8 cellular contexts compared by ENCODE assay signal in genomic region chr5:151082976-151083651, GRCh38. TPM values are rescaled to one million over a fixed set of nuclear protein-coding genes. Genes with fewer than 3 reads are reported as not detected.
A peak's percentile ranks its signal among the peaks of the same experiment; 100 is the strongest.
DNase-seq lines count a peak whose midpoint lies in the region; ATAC-seq and TF ChIP-seq lines count a peak whose summit lies in the region.

No MANE protein-coding gene starts in this region.

- no peak overlapping the region for H3K4me3 ChIP-seq in naive thymus-derived CD4-positive, alpha-beta T cell (ENCODE audit: low read length)
- no peak overlapping the region for H3K4me3 ChIP-seq in vagina

- intact Hi-C loops in activated T-helper 2 cell treated with anti-CD3 and anti-CD28 coated beads, Interferon-gamma antibody, Interleukin-2, Interleukin-4, amounts not matched to agents 10 μg/mL and 5 μg/mL and 100 μg/mL, durations not matched to agents 14 hours and 24 hours and 36 hours (cut with micrococcal nuclease) = loop anchor here (5.0 to 10.0 kb wide), 2 partner anchors 129 to 692 kb away; partner anchors contain the start of gene G3BP1
- intact Hi-C loops in naive thymus-derived CD4-positive, alpha-beta T cell (cut with micrococcal nuclease) = loop anchor here (1.0 to 10.0 kb wide), 7 partner anchors 15 to 1738 kb away; partner anchors contain the start of genes G3BP1 (in 1 of the 2), GRPEL2 (in 1 of the 2), SLC36A1 (in 1 of the 2) and TCOF1 (in 1 of the 2)
- intact Hi-C loops in vagina (cut with DNase I) = no loop called here

- DNase-seq in COR-L47 (lab: John Stamatoyannopoulos, UW) (peak; percentile 21), NCI-H748 (lab: John Stamatoyannopoulos, UW; ENCODE audit: unreplicated experiment) (peak; percentile 78), vagina (ENCODE audit: extremely low spot score in 2 of 2) (no peak), foreskin melanocyte (no peak), GM10248 (ENCODE audit: extremely low spot score) (no peak)
- DNase-seq in activated T-helper 2 cell treated with anti-CD3 and anti-CD28 coated beads, Interferon-gamma antibody, Interleukin-2, Interleukin-4, amounts not matched to agents 10 μg/mL and 5 μg/mL and 100 μg/mL, durations not matched to agents 14 hours and 24 hours and 36 hours (ENCODE audit: low spot score) = peak; percentile 61
- peak in 3 of 9 donors; percentile 22 to 62 (median 57) for DNase-seq in naive thymus-derived CD4-positive, alpha-beta T cell

- peaks cover 39 to 68% of the 10 kb centered on the region in 2 donors for H3K4me1 ChIP-seq in naive thymus-derived CD4-positive, alpha-beta T cell (ENCODE audit: control insufficient read depth in 2 of 2, insufficient read depth in 2 of 2, low read length in 2 of 2)
- peaks cover 76% of the 10 kb centered on the region for H3K4me1 ChIP-seq in vagina

- no peaks in the 10 kb centered on the region for H3K9me3 Mint-ChIP-seq in activated T-helper 2 cell treated with anti-CD3 and anti-CD28 coated beads, Interferon-gamma antibody, Interleukin-2, Interleukin-4, amounts not matched to agents 10 μg/mL and 5 μg/mL and 100 μg/mL, durations not matched to agents 14 hours and 24 hours and 36 hours
- no peaks in the 10 kb centered on the region for H3K9me3 Mint-ChIP-seq in naive thymus-derived CD4-positive, alpha-beta T cell

- peak overlapping the region; percentile 99 for H3K4me3 Mint-ChIP-seq in activated T-helper 2 cell treated with anti-CD3 and anti-CD28 coated beads, Interferon-gamma antibody, Interleukin-2, Interleukin-4, amounts not matched to agents 10 μg/mL and 5 μg/mL and 100 μg/mL, durations not matched to agents 14 hours and 24 hours and 36 hours (ENCODE audit: low read depth)
- H3K4me3 Mint-ChIP-seq in naive thymus-derived CD4-positive, alpha-beta T cell = peak overlapping the region in 9 of 10 donors; percentile 25 to 92 (median 69)

- H3K27me3 ChIP-seq in naive thymus-derived CD4-positive, alpha-beta T cell (ENCODE audit: control insufficient read depth in 2 of 2, insufficient read depth in 2 of 2, low read length in 2 of 2) = no peaks in the 10 kb centered on the region
- no peaks in the 10 kb centered on the region for H3K27me3 ChIP-seq in vagina

- H3K27ac ChIP-seq in naive thymus-derived CD4-positive, alpha-beta T cell (ENCODE audit: low read depth, low read length) = no peak overlapping the region
- peak overlapping the region; percentile 99 for H3K27ac ChIP-seq in vagina

- TF ChIP-seq CTCF in vagina (IDR thresholded peaks at IDR 0.05) = no peak
- TF ChIP-seq CTCF in GM10248 (IDR thresholded peaks at IDR 0.05; ENCODE audit: control extremely low read depth, extremely low read depth, low read depth, missing control alignments) = no peak

- POLR2A ChIA-PET in naive thymus-derived CD4-positive, alpha-beta T cell (lab: Charles Lee) = interaction anchor here (1.0 to 3.6 kb wide), 6 partner anchors 8 to 131 kb away, joined by 3 to 25 read pairs (median 4); no protein-coding TSS in a partner anchor
- POLR2A ChIA-PET in GM10248 (lab: Yijun Ruan, JAX) = interaction anchor here (0.6 to 1.0 kb wide), 2 partner anchors 43 to 213 kb away, joined by 3 read pairs; no protein-coding TSS in a partner anchor

- CTCF ChIA-PET in naive thymus-derived CD4-positive, alpha-beta T cell (lab: Charles Lee) = interaction anchor here (1.3 kb wide), 1 partner anchor 31 kb away, joined by 4 read pairs; no protein-coding TSS in a partner anchor
- CTCF ChIA-PET in GM10248 (lab: Yijun Ruan, JAX) = interaction anchor here (0.7 to 3.8 kb wide), 14 partner anchors 7 to 82 kb away, joined by 3 to 26 read pairs (median 4); no protein-coding TSS in a partner anchor

- H3K27me3 Mint-ChIP-seq in activated T-helper 2 cell treated with anti-CD3 and anti-CD28 coated beads, Interferon-gamma antibody, Interleukin-2, Interleukin-4, amounts not matched to agents 10 μg/mL and 5 μg/mL and 100 μg/mL, durations not matched to agents 14 hours and 24 hours and 36 hours (ENCODE audit: low read depth) = no peaks in the 10 kb centered on the region
- H3K27me3 Mint-ChIP-seq in naive thymus-derived CD4-positive, alpha-beta T cell = no peaks in the 10 kb centered on the region

- peaks cover 70% of the 10 kb centered on the region for H3K36me3 Mint-ChIP-seq in activated T-helper 2 cell treated with anti-CD3 and anti-CD28 coated beads, Interferon-gamma antibody, Interleukin-2, Interleukin-4, amounts not matched to agents 10 μg/mL and 5 μg/mL and 100 μg/mL, durations not matched to agents 14 hours and 24 hours and 36 hours (ENCODE audit: low read depth)
- peaks cover 0 to 22% (median 4%) of the 10 kb centered on the region in 5 donors for H3K36me3 Mint-ChIP-seq in naive thymus-derived CD4-positive, alpha-beta T cell

- H3K4me1 Mint-ChIP-seq in activated T-helper 2 cell treated with anti-CD3 and anti-CD28 coated beads, Interferon-gamma antibody, Interleukin-2, Interleukin-4, amounts not matched to agents 10 μg/mL and 5 μg/mL and 100 μg/mL, durations not matched to agents 14 hours and 24 hours and 36 hours (ENCODE audit: low read depth) = peaks cover 64% of the 10 kb centered on the region
- H3K4me1 Mint-ChIP-seq in naive thymus-derived CD4-positive, alpha-beta T cell = peaks cover 43 to 78% (median 63%) of the 10 kb centered on the region in 7 donors

- peak overlapping the region; percentile 79 for H3K27ac Mint-ChIP-seq in activated T-helper 2 cell treated with anti-CD3 and anti-CD28 coated beads, Interferon-gamma antibody, Interleukin-2, Interleukin-4, amounts not matched to agents 10 μg/mL and 5 μg/mL and 100 μg/mL, durations not matched to agents 14 hours and 24 hours and 36 hours
- peak overlapping the region in 7 of 9 donors; percentile 75 to 91 (median 85) for H3K27ac Mint-ChIP-seq in naive thymus-derived CD4-positive, alpha-beta T cell

- ATAC-seq in naive thymus-derived CD4-positive, alpha-beta T cell = peak; percentile 12
- no peak for ATAC-seq in HG03439 (IDR thresholded peaks at IDR 0.05; ENCODE audit: unreplicated experiment)

- H3K36me3 ChIP-seq in naive thymus-derived CD4-positive, alpha-beta T cell (ENCODE audit: control insufficient read depth in 2 of 3, insufficient read depth in 3 of 3, low read length in 3 of 3) = peaks cover 0 to 2% (median 0%) of the 10 kb centered on the region in 3 experiments
- no peaks in the 10 kb centered on the region for H3K36me3 ChIP-seq in vagina

- TF ChIP-seq POLR2A in vagina (IDR thresholded peaks at IDR 0.05) = no peak

- no peaks in the 10 kb centered on the region for H3K9me3 ChIP-seq in naive thymus-derived CD4-positive, alpha-beta T cell (ENCODE audit: control insufficient read depth in 2 of 3, low read length in 3 of 3)
- H3K9me3 ChIP-seq in vagina = no peaks in the 10 kb centered on the region

RNA-seq across cellular contexts. Expression of gene TNIP1, which starts 2.3 kb away (rescaled TPM):
- 473 and 477 TPM in 2 replicates for total RNA-seq in activated T-helper 2 cell treated with anti-CD3 and anti-CD28 coated beads, Interferon-gamma antibody, Interleukin-2, Interleukin-4, amounts not matched to agents 10 μg/mL and 5 μg/mL and 100 μg/mL, durations not matched to agents 14 hours and 24 hours and 36 hours
- total RNA-seq in naive thymus-derived CD4-positive, alpha-beta T cell = 100 to 1,000 TPM; 124 to 234 (median 131) TPM
- polyA plus RNA-seq in naive thymus-derived CD4-positive, alpha-beta T cell = 10 to 100 TPM; 28.9 to 45.2 TPM
- total RNA-seq in vagina = 92.6 TPM

Comparison
In these comparisons a context has a peak if more than half of its experiments do, and no peak if none do; other contexts are left out.
1. DNase-seq: peak in COR-L47 (single experiment), NCI-H748 (single experiment) and activated T-helper 2 cell treated with anti-CD3 and anti-CD28 coated beads, Interferon-gamma antibody, Interleukin-2, Interleukin-4, amounts not matched to agents 10 μg/mL and 5 μg/mL and 100 μg/mL, durations not matched to agents 14 hours and 24 hours and 36 hours (single experiment); none in vagina (0 of 2), foreskin melanocyte (single experiment) and GM10248 (single experiment).